11 cellular contexts compared by ENCODE assay signal in genomic region chr3:58659051-58659675, GRCh38. TPM values are rescaled to one million over a fixed set of nuclear protein-coding genes. Genes with fewer than 3 reads are reported as not detected.
A peak's percentile ranks its signal among the peaks of the same experiment; 100 is the strongest.
DNase-seq lines count a peak whose midpoint lies in the region; ATAC-seq and TF ChIP-seq lines count a peak whose summit lies in the region.
"Had no signal": no experiment of that assay in that cellular context is flagged by ENCODE, and none has a peak within 500 bp of the region (broad histone marks: within the 10 kb centered on the region; RNA-seq: fewer than 3 reads in every experiment).

No MANE protein-coding gene starts in this region.

- H3K27ac ChIP-seq in lower lobe of right lung, result no peak overlapping the region

- H3K27me3 ChIP-seq in Loucy (ENCODE audit: insufficient read depth, low read length, poor library complexity, severe bottlenecking), result no peaks in the 10 kb centered on the region
- H3K27me3 ChIP-seq in lower lobe of right lung (ENCODE audit: low read depth), result no peaks in the 10 kb centered on the region

- H3K27ac Mint-ChIP-seq in natural killer cell, result no peak overlapping the region
- H3K27ac Mint-ChIP-seq: activated naive CD8-positive, alpha-beta T cell had no signal

- no peaks in the 10 kb centered on the region for H3K9me3 ChIP-seq in Loucy (ENCODE audit: insufficient read depth, low read depth, low read length)
- H3K9me3 ChIP-seq in lower lobe of right lung, result no peaks in the 10 kb centered on the region

- no peaks in the 10 kb centered on the region for H4K20me1 ChIP-seq in Loucy (ENCODE audit: insufficient read depth, low read length, poor library complexity, severe bottlenecking)

- H3K4me1 Mint-ChIP-seq in natural killer cell, result no peaks in the 10 kb centered on the region

- H3K36me3 ChIP-seq in Loucy (ENCODE audit: insufficient read depth, low read length) (no peaks in the 10 kb centered on the region), lower lobe of right lung (no peaks in the 10 kb centered on the region)

- peak; percentile 20; the same call in 1 of the 2 replicates for TF ChIP-seq CTCF in Loucy (conservative IDR thresholded peaks at IDR 0.05; ENCODE audit: low read length)
- TF ChIP-seq CTCF in lower lobe of right lung (IDR thresholded peaks at IDR 0.05), result peak; percentile 12
- TF ChIP-seq CTCF in natural killer cell (IDR thresholded peaks at IDR 0.05), result no peak

- H3K4me1 ChIP-seq in Loucy (ENCODE audit: insufficient read depth, low read length, poor library complexity, severe bottlenecking) (no peaks in the 10 kb centered on the region), lower lobe of right lung (no peaks in the 10 kb centered on the region)

- H2AFZ ChIP-seq in Loucy (ENCODE audit: low read length), result no peak overlapping the region

- no peaks in the 10 kb centered on the region for H3K9me3 Mint-ChIP-seq in natural killer cell

- peak in 1 of 2 donors; percentile 15 for ATAC-seq in lower lobe of right lung
- no peak for ATAC-seq in natural killer cell

- intact Hi-C loops in lower lobe of right lung (cut with DNase I), result no loop called here
- intact Hi-C loops in natural killer cell (cut with micrococcal nuclease), result no loop called here

- H3K27me3 Mint-ChIP-seq in natural killer cell (ENCODE audit: low read depth in 2 of 2), result peaks cover 0 to 6% of the 10 kb centered on the region in 2 donors

- no peaks in the 10 kb centered on the region for H3K9me2 ChIP-seq in Loucy (replicated peaks; ENCODE audit: low read depth, low read length)

- H3K36me3 Mint-ChIP-seq in natural killer cell, result no peaks in the 10 kb centered on the region
- H3K36me3 Mint-ChIP-seq: activated naive CD8-positive, alpha-beta T cell had no signal

- no peaks in the 10 kb centered on the region for H3F3A ChIP-seq in Loucy (ENCODE audit: low read depth)

- no peak overlapping the region for H3K9ac ChIP-seq in Loucy (ENCODE audit: low read depth, low read length, poor library complexity, severe bottlenecking)

- H3K4me3 Mint-ChIP-seq in natural killer cell, result no peak overlapping the region
- H3K4me3 Mint-ChIP-seq: activated naive CD8-positive, alpha-beta T cell had no signal

- no peaks in the 10 kb centered on the region for H3K79me2 ChIP-seq in Loucy (ENCODE audit: insufficient read depth, low read length)

- DNase-seq in AG08396 (ENCODE audit: low spot score), result peak; percentile 66
- DNase-seq in dermis blood vessel endothelial cell, result peak; percentile 73
- no peak for DNase-seq in lower lobe of right lung
- no peak for DNase-seq in NCI-H774 (lab: John Stamatoyannopoulos, UW)
- DNase-seq in T-helper 9 cell, result no peak
- no peak for DNase-seq in NCI-H1436 treated with DMSO at 0.1 percent for 48 hours (lab: John Stamatoyannopoulos, UW)
- no peak for DNase-seq in natural killer cell
- DNase-seq: DND-41, GOT3 had no signal

- H3K4me2 ChIP-seq in Loucy (ENCODE audit: low read depth, low read length, poor library complexity, severe bottlenecking), result no peak overlapping the region

- H3K4me3 ChIP-seq in Loucy (ENCODE audit: low read length, poor library complexity, severe bottlenecking) (no peak overlapping the region), lower lobe of right lung (no peak overlapping the region)

RNA-seq across cellular contexts. Expression of gene FAM3D, which starts 7.4 kb away (rescaled TPM):
- total RNA-seq in dermis blood vessel endothelial cell, result 0.51 TPM in 1 of 2 replicates, not detected in the other
- 5.8 TPM for total RNA-seq in lower lobe of right lung
- not detected for total RNA-seq in natural killer cell

Comparison
In these comparisons a context has a peak if more than half of its experiments do, and no peak if none do; other contexts are left out.
1. DNase-seq: peak in AG08396 (single experiment) and dermis blood vessel endothelial cell (single experiment); none in lower lobe of right lung (single experiment), NCI-H774 (single experiment), T-helper 9 cell (single experiment), NCI-H1436 treated with DMSO at 0.1 percent for 48 hours (single experiment) and natural killer cell (single experiment).